8 cellular contexts compared by ENCODE assay signal in genomic region chr11:7513210-7514098, GRCh38. TPM values are rescaled to one million over a fixed set of nuclear protein-coding genes. Genes with fewer than 3 reads are reported as not detected.
DNase-seq lines count a peak whose midpoint lies in the region; ATAC-seq and TF ChIP-seq lines count a peak whose summit lies in the region.

Gene PPFIBP2 (plus strand): TSS chr11:7513999. CDS start chr11:7549476, 35,477 bp downstream.

- no peaks in the 10 kb centered on the region for H3K27me3 Mint-ChIP-seq in activated CD4-positive, alpha-beta memory T cell treated with anti-CD3 and anti-CD28 coated beads for 36 hours

- H3K27ac ChIP-seq in AG04450 (ENCODE audit: low read depth, low read length) (peak within 1 kb of the TSS; percentile 21), lung (ENCODE audit: low read depth in 1 of 2, low read length in 1 of 2) (peak within 1 kb of the TSS; percentile 95 to 99)

- DNase-seq in AG04450 (ENCODE audit: low read depth, low spot score): no peak
- DNase-seq in NCI-H460 (ENCODE audit: extremely low read depth, low read depth): peak; percentile 41
- peak; percentile 88 for DNase-seq in activated CD4-positive, alpha-beta memory T cell treated with anti-CD3 and anti-CD28 coated beads for 36 hours
- peak; percentile 89 for DNase-seq in ecto neural progenitor cell (ENCODE audit: low spot score)
- peak; percentile 77 for DNase-seq in lung (ENCODE audit: low spot score)
- peak; percentile 62 to 82 (median 72) for DNase-seq in stimulated activated CD4-positive, alpha-beta T cell treated with anti-CD3 and anti-CD28 coated beads, TNF-alpha, amount 100 ng/mL, for 24 hours (ENCODE audit: low read depth in 3 of 3)

- H3K36me3 Mint-ChIP-seq in activated CD4-positive, alpha-beta memory T cell treated with anti-CD3 and anti-CD28 coated beads for 36 hours: no peaks in the 10 kb centered on the region

- H3K4me1 ChIP-seq in lung (ENCODE audit: control insufficient read depth in 2 of 2, insufficient read depth in 2 of 2, low read length in 2 of 2): peaks cover 8 to 9% of the 10 kb centered on the region in 2 donors

- no peaks in the 10 kb centered on the region for H3K36me3 ChIP-seq in lung (ENCODE audit: control insufficient read depth in 2 of 2, insufficient read depth in 2 of 2, low read length in 2 of 2)

- POLR2A ChIA-PET in AG04450 (lab: Yijun Ruan, JAX): no interaction called here
- POLR2A ChIA-PET in activated CD4-positive, alpha-beta memory T cell treated with anti-CD3 and anti-CD28 coated beads for 36 hours (lab: Charles Lee): no interaction called here

- peaks cover 6% of the 10 kb centered on the region; the same call in 1 of the 2 replicates for H3K9me3 ChIP-seq in AG04450 (ENCODE audit: control insufficient read depth, insufficient read depth, low read length)
- no peaks in the 10 kb centered on the region for H3K9me3 ChIP-seq in lung (ENCODE audit: control insufficient read depth in 2 of 2, insufficient read depth in 1 of 2, low read length in 1 of 2)

- CTCF ChIA-PET in AG04450 (lab: Charles Lee): interaction anchor here (0.6 to 2.0 kb wide), 17 partner anchors 8 to 182 kb away, joined by 3 to 9 read pairs (median 4); no protein-coding TSS in a partner anchor
- CTCF ChIA-PET in activated CD4-positive, alpha-beta memory T cell treated with anti-CD3 and anti-CD28 coated beads for 36 hours (lab: Charles Lee): interaction anchor here (0.6 to 5.3 kb wide), 31 partner anchors 8 to 474 kb away, joined by 3 to 41 read pairs (median 4); partner anchors contain the start of gene EIF3F

- peaks cover 24% of the 10 kb centered on the region for H3K4me1 Mint-ChIP-seq in activated CD4-positive, alpha-beta memory T cell treated with anti-CD3 and anti-CD28 coated beads for 36 hours (ENCODE audit: low read depth)

- H3K4me3 Mint-ChIP-seq in activated CD4-positive, alpha-beta memory T cell treated with anti-CD3 and anti-CD28 coated beads for 36 hours: peak within 1 kb of the TSS; percentile 85

- peak; percentile 22 for ATAC-seq in HG03060 (IDR thresholded peaks at IDR 0.05; ENCODE audit: low read depth, unreplicated experiment)
- ATAC-seq in lung (ENCODE audit: insufficient read depth, low FRiP score): peak; percentile 98

- TF ChIP-seq POLR2A in GM18526 (IDR thresholded peaks at IDR 0.05; ENCODE audit: extremely low read depth, insufficient read length): peak; percentile 61

- H3K27me3 ChIP-seq in AG04450 (ENCODE audit: control insufficient read depth, insufficient read depth, low read length) (peaks cover 26% of the 10 kb centered on the region), lung (ENCODE audit: control insufficient read depth, insufficient read depth) (no peaks in the 10 kb centered on the region)

- peak; percentile 72 for TF ChIP-seq CTCF in AG04450 (IDR thresholded peaks at IDR 0.05; ENCODE audit: low read depth, low read length)
- peak; percentile 45 for TF ChIP-seq CTCF in lung (IDR thresholded peaks at IDR 0.05; ENCODE audit: control extremely low read depth, extremely low read depth)

- H3K4me3 ChIP-seq in AG04450 (ENCODE audit: low read depth, low read length) (peak within 1 kb of the TSS; percentile 69), lung (peak within 1 kb of the TSS; percentile 66)

- intact Hi-C loops in activated CD4-positive, alpha-beta memory T cell treated with anti-CD3 and anti-CD28 coated beads for 36 hours (cut with micrococcal nuclease): loop anchor here (1.0 to 2.0 kb wide), 5 partner anchors 25 to 474 kb away; partner anchors contain the start of gene EIF3F

- no peaks in the 10 kb centered on the region for H3K9me3 Mint-ChIP-seq in activated CD4-positive, alpha-beta memory T cell treated with anti-CD3 and anti-CD28 coated beads for 36 hours

- WGBS in lung, 2 donors: 1% methylated on average over 47 to 80 of the region's 80 CpGs

- H3K27ac Mint-ChIP-seq in activated CD4-positive, alpha-beta memory T cell treated with anti-CD3 and anti-CD28 coated beads for 36 hours: peak within 1 kb of the TSS; percentile 80

RNA-seq across cellular contexts. Expression of gene PPFIBP2, which starts in this region (rescaled TPM):
- polyA plus RNA-seq in AG04450 (2011; rRNA removed) (4.1 and 7.0 TPM in 2 replicates), lung (10 to 100 TPM in 1 of 2 donors, 1 to 10 TPM in 1; 7.7 to 10.8 TPM)
- 12.8 and 14.8 TPM in 2 replicates for polyA minus RNA-seq in AG04450 (2011; rRNA and poly(A)+ RNA removed)
- 1.5 and 2.5 TPM in 2 replicates for total RNA-seq in NCI-H460 (2014; rRNA removed; shearing (Covaris generic))
- 1.2 and 12.8 TPM in 2 replicates for polyA plus RNA-seq in NCI-H460 (2014; cell fraction: nucleus; rRNA removed)
- 1 to 10 TPM; 8.8 to 9.2 TPM for total RNA-seq in activated CD4-positive, alpha-beta memory T cell treated with anti-CD3 and anti-CD28 coated beads for 36 hours
- 10 to 100 TPM; 26.5 to 51.3 TPM for total RNA-seq in lung
